Comparison of ENCODE assay signal across 20 cellular contexts in genomic region chr2:8617048-8617447, GRCh38.
DNase-seq lines count a peak whose midpoint lies in the region; ATAC-seq and TF ChIP-seq lines count a peak whose summit lies in the region.
"Had no signal": no experiment of that assay in that cellular context is flagged by ENCODE, and none has a peak within 500 bp of the region (broad histone marks: within the 10 kb centered on the region; RNA-seq: fewer than 3 reads in every experiment).

No MANE protein-coding gene starts in this region.

- H3K27me3 Mint-ChIP-seq in activated T-cell treated with anti-CD3 and anti-CD28 coated beads, Interleukin-2, amount 50 U/mL, for 24 hours = no peaks in the 10 kb centered on the region
- H3K27me3 Mint-ChIP-seq: CD4-positive, alpha-beta T cell had no signal

- intact Hi-C loops in lower lobe of right lung (cut with DNase I) = no loop called here
- intact Hi-C loops in posterior vena cava (cut with DNase I) = no loop called here
- intact Hi-C loops in upper lobe of right lung (cut with DNase I) = no loop called here

- ATAC-seq in lower lobe of right lung (no peak), upper lobe of right lung (no peak)
- ATAC-seq: A549; CD8-positive, alpha-beta T cell; GM12878 had no signal

- H3K36me3 Mint-ChIP-seq in activated T-cell treated with anti-CD3 and anti-CD28 coated beads, Interleukin-2, amount 50 U/mL, for 24 hours (ENCODE audit: low read depth) = no peaks in the 10 kb centered on the region
- H3K36me3 Mint-ChIP-seq: CD8-positive, alpha-beta T cell had no signal

- no peaks in the 10 kb centered on the region for H3K79me2 ChIP-seq in hepatocyte

- no peak overlapping the region for H3K27ac Mint-ChIP-seq in activated T-cell treated with anti-CD3 and anti-CD28 coated beads, Interleukin-2, amount 50 U/mL, for 24 hours
- H3K27ac Mint-ChIP-seq: B cell; CD4-positive, alpha-beta T cell; CD8-positive, alpha-beta T cell had no signal

- TF ChIP-seq CTCF in lower lobe of right lung (IDR thresholded peaks at IDR 0.05) (no peak), upper lobe of right lung (IDR thresholded peaks at IDR 0.05) (no peak), hepatocyte (IDR thresholded peaks at IDR 0.05; ENCODE audit: poor library complexity) (no peak), GM10266 (IDR thresholded peaks at IDR 0.05; ENCODE audit: control insufficient read depth, insufficient read depth, low read depth, missing control alignments) (no peak)

- no peak overlapping the region for H2AFZ ChIP-seq in hepatocyte

- H3K27ac ChIP-seq in lower lobe of right lung = no peak overlapping the region
- H3K27ac ChIP-seq in upper lobe of right lung = no peak overlapping the region
- H3K27ac ChIP-seq in hepatocyte = no peak overlapping the region
- H3K27ac ChIP-seq: 22Rv1; BLaER1 treated with 17β-estradiol and CSF1 and Interleukin-3, amounts not matched to agents 10 nM and 100 nM; C4-2B had no signal

- no peaks in the 10 kb centered on the region for H3K27me3 ChIP-seq in lower lobe of right lung (ENCODE audit: low read depth)
- H3K27me3 ChIP-seq in upper lobe of right lung = no peaks in the 10 kb centered on the region
- H3K27me3 ChIP-seq in hepatocyte = no peaks in the 10 kb centered on the region
- H3K27me3 ChIP-seq: BLaER1 treated with 17β-estradiol and CSF1 and Interleukin-3, amounts not matched to agents 10 nM and 100 nM had no signal

- no peaks in the 10 kb centered on the region for H3K9me3 Mint-ChIP-seq in activated T-cell treated with anti-CD3 and anti-CD28 coated beads, Interleukin-2, amount 50 U/mL, for 24 hours
- H3K9me3 Mint-ChIP-seq: CD4-positive, alpha-beta T cell; CD8-positive, alpha-beta T cell had no signal

- no peak overlapping the region for H3K4me3 ChIP-seq in lower lobe of right lung
- H3K4me3 ChIP-seq in upper lobe of right lung = no peak overlapping the region
- no peak overlapping the region for H3K4me3 ChIP-seq in hepatocyte
- H3K4me3 ChIP-seq: A549; BLaER1 treated with 17β-estradiol and CSF1 and Interleukin-3, amounts not matched to agents 10 nM and 100 nM; GM12878 had no signal

- H3K4me3 Mint-ChIP-seq in activated T-cell treated with anti-CD3 and anti-CD28 coated beads, Interleukin-2, amount 50 U/mL, for 24 hours = no peak overlapping the region
- H3K4me3 Mint-ChIP-seq: B cell; CD4-positive, alpha-beta T cell; CD8-positive, alpha-beta T cell had no signal

- no peak overlapping the region for H3K4me2 ChIP-seq in hepatocyte
- H3K4me2 ChIP-seq: A549; BLaER1 treated with 17β-estradiol and CSF1 and Interleukin-3, amounts not matched to agents 10 nM and 100 nM had no signal

- H4K20me1 ChIP-seq in hepatocyte (ENCODE audit: insufficient read depth, poor library complexity, severe bottlenecking) = no peaks in the 10 kb centered on the region
- H4K20me1 ChIP-seq: BLaER1 treated with 17β-estradiol and CSF1 and Interleukin-3, amounts not matched to agents 10 nM and 100 nM had no signal

- H3K4me1 Mint-ChIP-seq in activated T-cell treated with anti-CD3 and anti-CD28 coated beads, Interleukin-2, amount 50 U/mL, for 24 hours (ENCODE audit: low read depth) = peaks cover 3% of the 10 kb centered on the region
- H3K4me1 Mint-ChIP-seq: B cell had no signal

- H3K4me1 ChIP-seq in lower lobe of right lung (no peaks in the 10 kb centered on the region), upper lobe of right lung (no peaks in the 10 kb centered on the region), hepatocyte (ENCODE audit: insufficient read depth) (peaks cover 9% of the 10 kb centered on the region)
- H3K4me1 ChIP-seq: BLaER1 treated with 17β-estradiol and CSF1 and Interleukin-3, amounts not matched to agents 10 nM and 100 nM had no signal

- peak; percentile 16 for DNase-seq in activated T-cell treated with anti-CD3 and anti-CD28 coated beads, Interleukin-2, amount 50 U/mL, for 24 hours
- DNase-seq in activated T-cell treated with anti-CD3 and anti-CD28 coated beads for 4 hours (no peak), lower lobe of right lung (peak; percentile 17), posterior vena cava (ENCODE audit: low spot score) (peak; percentile 58), upper lobe of right lung (peak; percentile 35), NCI-H82 (lab: John Stamatoyannopoulos, UW) (no peak), hepatocyte (ENCODE audit: low spot score) (no peak), GM10266 (ENCODE audit: extremely low spot score) (no peak)
- DNase-seq: AML-193; Calu3; CD8-positive, alpha-beta T cell; DMS79 treated with DMSO at 0.1 percent for 48 hours; GF-D8 had no signal

- WGBS in hepatocyte (ENCODE audit: low lambda C conversion rate, missing lambda C conversion rate) = 94% methylated on average over 11 of the region's 12 CpGs

- H3K36me3 ChIP-seq in lower lobe of right lung = no peaks in the 10 kb centered on the region
- no peaks in the 10 kb centered on the region for H3K36me3 ChIP-seq in upper lobe of right lung
- no peaks in the 10 kb centered on the region for H3K36me3 ChIP-seq in hepatocyte (replicated peaks; ENCODE audit: insufficient read depth, low read depth)
- H3K36me3 ChIP-seq: BLaER1 treated with 17β-estradiol and CSF1 and Interleukin-3, amounts not matched to agents 10 nM and 100 nM had no signal

- H3K9me3 ChIP-seq in lower lobe of right lung (no peaks in the 10 kb centered on the region), upper lobe of right lung (no peaks in the 10 kb centered on the region), hepatocyte (ENCODE audit: low read depth) (no peaks in the 10 kb centered on the region)
- H3K9me3 ChIP-seq: A549; BLaER1 treated with 17β-estradiol and CSF1 and Interleukin-3, amounts not matched to agents 10 nM and 100 nM had no signal

- no peaks in the 10 kb centered on the region for H3K9me2 ChIP-seq in hepatocyte (replicated peaks; ENCODE audit: insufficient read depth)

Comparison
In these comparisons a context has a peak if more than half of its experiments do, and no peak if none do; other contexts are left out.
1. DNase-seq: peak in activated T-cell treated with anti-CD3 and anti-CD28 coated beads, Interleukin-2, amount 50 U/mL, for 24 hours (single experiment), lower lobe of right lung (single experiment), posterior vena cava (single experiment) and upper lobe of right lung (single experiment); none in activated T-cell treated with anti-CD3 and anti-CD28 coated beads for 4 hours (single experiment), NCI-H82 (single experiment), hepatocyte (single experiment) and GM10266 (single experiment).